Comparison of ENCODE assay signal across 18 cellular contexts in genomic region chr13:75963318-75963717, GRCh38.
DNase-seq lines count a peak whose midpoint lies in the region; FAIRE-seq and TF ChIP-seq lines count a peak whose summit lies in the region.
"Had no signal": no experiment of that assay in that cellular context is flagged by ENCODE, and none has a peak within 500 bp of the region (broad histone marks: within the 10 kb centered on the region; RNA-seq: fewer than 3 reads in every experiment).

No MANE protein-coding gene starts in this region.

- H3K4me3 ChIP-seq in H1 (ENCODE audit: extremely low read depth in 1 of 4, insufficient read depth in 2 of 4, low read depth in 3 of 4, low read length in 4 of 4): no peak overlapping the region
- H3K4me3 ChIP-seq: thyroid gland had no signal

- no peak overlapping the region for H3K23ac ChIP-seq in H1 (ENCODE audit: insufficient read length)

- TF ChIP-seq CTCF in H1 (IDR thresholded peaks at IDR 0.05; ENCODE audit: control extremely low read depth in 1 of 3, insufficient read depth in 1 of 3, low read depth in 1 of 3, low read length in 3 of 3): no peak

- H3K14ac ChIP-seq in H1 (ENCODE audit: insufficient read length): no peak overlapping the region

- H2AFZ ChIP-seq in H1 (ENCODE audit: low read length): peak overlapping the region; percentile 89; the same call in 1 of the 2 replicates

- H3K9me3 Mint-ChIP-seq in activated CD4-positive, alpha-beta T cell treated with anti-CD3 and anti-CD28 coated beads, Interleukin-2, amount 10 ng/mL, durations not matched to agents 7 days and 5 days: no peaks in the 10 kb centered on the region
- H3K9me3 Mint-ChIP-seq in immature natural killer cell: peaks cover 0 to 6% (median 1%) of the 10 kb centered on the region in 6 donors
- H3K9me3 Mint-ChIP-seq: CD4-positive, alpha-beta T cell had no signal

- H3K36me3 Mint-ChIP-seq in activated CD4-positive, alpha-beta T cell treated with anti-CD3 and anti-CD28 coated beads, Interleukin-2, amount 10 ng/mL, durations not matched to agents 7 days and 5 days (ENCODE audit: low read depth): no peaks in the 10 kb centered on the region
- no peaks in the 10 kb centered on the region for H3K36me3 Mint-ChIP-seq in immature natural killer cell
- H3K36me3 Mint-ChIP-seq: activated naive CD8-positive, alpha-beta T cell had no signal

- H3K27ac Mint-ChIP-seq in activated CD4-positive, alpha-beta T cell treated with anti-CD3 and anti-CD28 coated beads, Interleukin-2, amount 10 ng/mL, durations not matched to agents 7 days and 5 days: no peak overlapping the region
- H3K27ac Mint-ChIP-seq in immature natural killer cell: no peak overlapping the region
- H3K27ac Mint-ChIP-seq: activated CD4-positive, alpha-beta T cell treated with anti-CD3 and anti-CD28 coated beads for 36 hours; activated naive CD8-positive, alpha-beta T cell; CD4-positive, alpha-beta T cell; T-helper 17 cell had no signal

- no peak overlapping the region for H4K91ac ChIP-seq in H1 (replicated peaks; ENCODE audit: insufficient read length, low read length)

- TF ChIP-seq POLR2A in H1 (IDR thresholded peaks at IDR 0.05; ENCODE audit: control extremely low read depth in 1 of 2, low read depth in 2 of 2, low read length in 2 of 2): no peak

- no peak overlapping the region for H3K4me2 ChIP-seq in H1 (ENCODE audit: insufficient read depth in 1 of 2, low read depth in 2 of 2, low read length in 2 of 2)

- no peak overlapping the region for H2BK120ac ChIP-seq in H1 (replicated peaks; ENCODE audit: low read depth, low read length)

- no peaks in the 10 kb centered on the region for H3K4me1 Mint-ChIP-seq in activated CD4-positive, alpha-beta T cell treated with anti-CD3 and anti-CD28 coated beads, Interleukin-2, amount 10 ng/mL, durations not matched to agents 7 days and 5 days
- no peaks in the 10 kb centered on the region for H3K4me1 Mint-ChIP-seq in immature natural killer cell
- H3K4me1 Mint-ChIP-seq: activated CD4-positive, alpha-beta T cell treated with anti-CD3 and anti-CD28 coated beads for 36 hours; central memory CD8-positive, alpha-beta T cell; T-helper 17 cell had no signal

- H3K4me1 ChIP-seq in H1 (replicated peaks in 1 of 4; ENCODE audit: control insufficient read depth in 3 of 4, insufficient read depth in 4 of 4, low read length in 3 of 4): no peaks in the 10 kb centered on the region
- H3K4me1 ChIP-seq: thyroid gland had no signal

- H3K27me3 ChIP-seq in H1 (replicated peaks in 1 of 4; ENCODE audit: control insufficient read depth in 3 of 4, extremely low read depth in 1 of 4, insufficient read depth in 3 of 4, low read length in 3 of 4): no peaks in the 10 kb centered on the region
- H3K27me3 ChIP-seq: thyroid gland had no signal

- H3K27me3 Mint-ChIP-seq in activated CD4-positive, alpha-beta T cell treated with anti-CD3 and anti-CD28 coated beads, Interleukin-2, amount 10 ng/mL, durations not matched to agents 7 days and 5 days: no peaks in the 10 kb centered on the region
- no peaks in the 10 kb centered on the region for H3K27me3 Mint-ChIP-seq in immature natural killer cell (ENCODE audit: low read depth in 3 of 3)
- H3K27me3 Mint-ChIP-seq: central memory CD8-positive, alpha-beta T cell; T-helper 17 cell had no signal

- H3K79me2 ChIP-seq in H1 (ENCODE audit: control insufficient read depth in 1 of 2, insufficient read depth in 2 of 2, low read length in 2 of 2): no peaks in the 10 kb centered on the region

- DNase-seq in NCI-H510A treated with DMSO at 0.1 percent for 48 hours (lab: John Stamatoyannopoulos, UW): peak; percentile 0
- DNase-seq in NCI-H510A (lab: John Stamatoyannopoulos, UW): no peak
- DNase-seq in OCI-M1 (lab: John Stamatoyannopoulos, UW): peak; percentile 91
- DNase-seq in H1 (ENCODE audit: low read depth in 1 of 2, low spot score in 2 of 2): no peak
- peak; percentile 47 for DNase-seq in renal cortical epithelial cell (ENCODE audit: low read depth)
- DNase-seq in activated CD4-positive, alpha-beta T cell treated with anti-CD3 and anti-CD28 coated beads, Interleukin-2, amount 10 ng/mL, durations not matched to agents 7 days and 5 days: no peak
- DNase-seq in immature natural killer cell: no peak
- DNase-seq in HuH-7.5 (ENCODE audit: low spot score): no peak
- DNase-seq: activated CD4-positive, alpha-beta T cell treated with anti-CD3 and anti-CD28 coated beads for 36 hours; CD4-positive, alpha-beta T cell; KBM-7; NCI-H187; NCI-H82; stimulated activated CD4-positive, alpha-beta T cell treated with anti-CD3 and anti-CD28 coated beads, Interleukin-2, amount 100 ng/mL, for 48 hours; T-helper 17 cell; thyroid gland had no signal

- POLR2A ChIA-PET in H1 (lab: Charles Lee; ENCODE audit: partially characterized antibody): no interaction called here
- POLR2A ChIA-PET in activated CD4-positive, alpha-beta T cell treated with anti-CD3 and anti-CD28 coated beads, Interleukin-2, amount 10 ng/mL, durations not matched to agents 7 days and 5 days (lab: Charles Lee): no interaction called here

- TF ChIP-seq EP300 in H1 (IDR thresholded peaks at IDR 0.05; ENCODE audit: borderline replicate concordance in 1 of 2, low read depth in 2 of 2, low read length in 2 of 2): no peak

- no peak overlapping the region for H3K27ac ChIP-seq in H1 (ENCODE audit: low read depth, low read length)
- H3K27ac ChIP-seq: thyroid gland had no signal

- 79% methylated on average over 4 of the region's 4 CpGs; no CpG with 5 or more reads in 1 of the 2 experiments for WGBS in H1 (ENCODE audit: extremely low coverage in 1 of 2, insufficient coverage in 1 of 2, insufficient read length in 1 of 2, insufficient replicate concordance in 2 of 2, low coverage in 1 of 2, low lambda C conversion rate in 2 of 2, missing lambda C conversion rate in 1 of 2), 2 experiments

- FAIRE-seq in H1 (lab: Jason Lieb, UNC): no peak

- no peak overlapping the region for H2BK5ac ChIP-seq in H1 (ENCODE audit: low read depth, low read length)

- no peak overlapping the region for H4K5ac ChIP-seq in H1 (ENCODE audit: insufficient read length, low read depth, low read length)

- H3K9me3 ChIP-seq in H1 (ENCODE audit: insufficient read depth in 2 of 2, low read depth in 1 of 2, low read length in 1 of 2): no peaks in the 10 kb centered on the region
- H3K9me3 ChIP-seq: thyroid gland had no signal

- H2BK20ac ChIP-seq in H1 (ENCODE audit: low read length): no peak overlapping the region

- no peaks in the 10 kb centered on the region for H4K20me1 ChIP-seq in H1 (replicated peaks in 1 of 2; ENCODE audit: control insufficient read depth in 1 of 2, insufficient read depth in 2 of 2, low read length in 2 of 2)

- CTCF ChIA-PET in H1 (lab: Charles Lee; ENCODE audit: partially characterized antibody): no interaction called here
- CTCF ChIA-PET in activated CD4-positive, alpha-beta T cell treated with anti-CD3 and anti-CD28 coated beads, Interleukin-2, amount 10 ng/mL, durations not matched to agents 7 days and 5 days (lab: Charles Lee): no interaction called here

- no peak overlapping the region for H3K4ac ChIP-seq in H1 (replicated peaks; ENCODE audit: insufficient read length, low read depth, low read length)

- H3K79me1 ChIP-seq in H1 (ENCODE audit: low read depth, low read length): no peaks in the 10 kb centered on the region

- no peak overlapping the region for H4K8ac ChIP-seq in H1 (ENCODE audit: extremely low read depth, insufficient read depth, low read length)

- no peak overlapping the region for H2AK5ac ChIP-seq in H1 (ENCODE audit: low read depth, low read length)

- H3K18ac ChIP-seq in H1 (ENCODE audit: extremely low read depth, low read length): no peak overlapping the region

- H3K9ac ChIP-seq in H1 (replicated peaks in 1 of 4; ENCODE audit: extremely low read depth in 1 of 4, low read depth in 3 of 4, low read length in 3 of 4): no peak overlapping the region

- TF ChIP-seq RAD21 in H1 (IDR thresholded peaks at IDR 0.05 in 1 of 2, conservative IDR thresholded peaks at IDR 0.05 in 1 of 2; ENCODE audit: low read depth in 2 of 2, low read length in 2 of 2): no peak

- H3K23me2 ChIP-seq in H1 (ENCODE audit: low read depth, low read length): no peaks in the 10 kb centered on the region

- H3K4me3 Mint-ChIP-seq in activated CD4-positive, alpha-beta T cell treated with anti-CD3 and anti-CD28 coated beads, Interleukin-2, amount 10 ng/mL, durations not matched to agents 7 days and 5 days: no peak overlapping the region
- no peak overlapping the region for H3K4me3 Mint-ChIP-seq in immature natural killer cell
- H3K4me3 Mint-ChIP-seq: activated CD4-positive, alpha-beta T cell treated with anti-CD3 and anti-CD28 coated beads for 36 hours; activated naive CD8-positive, alpha-beta T cell; CD4-positive, alpha-beta T cell; central memory CD8-positive, alpha-beta T cell; T-helper 17 cell had no signal

- no peak overlapping the region for H2BK12ac ChIP-seq in H1 (ENCODE audit: low read depth, low read length)

- no peak overlapping the region for H2BK15ac ChIP-seq in H1 (ENCODE audit: low read length)

- H3K36me3 ChIP-seq in H1 (ENCODE audit: control insufficient read depth in 2 of 4, insufficient read depth in 4 of 4, low read length in 3 of 4): no peaks in the 10 kb centered on the region
- H3K36me3 ChIP-seq: thyroid gland had no signal

- H3K56ac ChIP-seq in H1 (replicated peaks; ENCODE audit: insufficient read length, low read depth, low read length): no peak overlapping the region

TF ChIP-seq in H1, 55 proteins besides CTCF, POLR2A, EP300 and RAD21:
- TF ChIP-seq NANOG (IDR thresholded peaks at IDR 0.05; ENCODE audit: insufficient read depth, low read depth, low read length, poor library complexity, severe bottlenecking): no peak
- peak; percentile 66; the same call in 1 of the 2 replicates for TF ChIP-seq MAFK (IDR thresholded peaks at IDR 0.05; ENCODE audit: low read depth, low read length)
- no peak for TF ChIP-seq SIX5 (IDR thresholded peaks at IDR 0.05; ENCODE audit: low read depth, low read length)
- TF ChIP-seq SIN3A (conservative IDR thresholded peaks at IDR 0.05 in 1 of 2, IDR thresholded peaks at IDR 0.05 in 1 of 2; ENCODE audit: low read depth in 1 of 2, low read length in 2 of 2): no peak
- TF ChIP-seq SP4 (IDR thresholded peaks at IDR 0.05; ENCODE audit: low read length): no peak
- TF ChIP-seq BACH1 (IDR thresholded peaks at IDR 0.05; ENCODE audit: low read length): peak; percentile 65; the same call in 1 of the 2 replicates
- no peak for TF ChIP-seq EGR1 (IDR thresholded peaks at IDR 0.05; ENCODE audit: borderline replicate concordance, low read depth, low read length)
TF ChIP-seq in H1: peak in this region for 2.

Comparison
In these comparisons a context has a peak if more than half of its experiments do, and no peak if none do; other contexts are left out.
1. DNase-seq: peak in NCI-H510A treated with DMSO at 0.1 percent for 48 hours (single experiment), OCI-M1 (single experiment) and renal cortical epithelial cell (single experiment); none in NCI-H510A (single experiment), H1 (0 of 2), activated CD4-positive, alpha-beta T cell treated with anti-CD3 and anti-CD28 coated beads, Interleukin-2, amount 10 ng/mL, durations not matched to agents 7 days and 5 days (single experiment), immature natural killer cell (0 of 3) and HuH-7.5 (single experiment).